In genomic region chr11:121870202-121871045, GRCh38 we compare ENCODE assay signal across 13 cellular contexts.
DNase-seq lines count a peak whose midpoint lies in the region; ATAC-seq, FAIRE-seq and TF ChIP-seq lines count a peak whose summit lies in the region.
"Had no signal": no experiment of that assay in that cellular context is flagged by ENCODE, and none has a peak within 500 bp of the region (broad histone marks: within the 10 kb centered on the region; RNA-seq: fewer than 3 reads in every experiment).

No MANE protein-coding gene starts in this region.

- H3K27me3 Mint-ChIP-seq in GM23338 (ENCODE audit: insufficient read depth, low read depth, poor library complexity) = peaks cover 8% of the 10 kb centered on the region

- H3K36me3 Mint-ChIP-seq in GM23338 (ENCODE audit: low read depth) = no peaks in the 10 kb centered on the region

- H2AFZ ChIP-seq in GM23338 (peak overlapping the region; percentile 58; the same call in 1 of the 2 replicates), hepatocyte (peak overlapping the region; percentile 15)

- H3K4me2 ChIP-seq in GM23338 (no peak overlapping the region), hepatocyte (no peak overlapping the region)

- no peaks in the 10 kb centered on the region for H3K9me3 ChIP-seq in hepatocyte (ENCODE audit: low read depth)
- no peaks in the 10 kb centered on the region for H3K9me3 ChIP-seq in subcutaneous abdominal adipose tissue (ENCODE audit: control insufficient read depth in 5 of 5, low read length in 5 of 5)

- no peaks in the 10 kb centered on the region for H3F3A ChIP-seq in GM23338 (replicated peaks; ENCODE audit: low read depth)

- no peaks in the 10 kb centered on the region for H3K9me3 Mint-ChIP-seq in GM23338
- H3K9me3 Mint-ChIP-seq: activated T-cell treated with anti-CD3 and anti-CD28 coated beads, Interleukin-2, amount 50 U/mL, for 72 hours had no signal

- H3K4me1 Mint-ChIP-seq in GM23338 = peaks cover 12% of the 10 kb centered on the region

- H3K4me3 ChIP-seq in GM23338 (no peak overlapping the region), bronchial epithelial cell (ENCODE audit: low read depth, low read length) (no peak overlapping the region), hepatocyte (no peak overlapping the region), subcutaneous abdominal adipose tissue (ENCODE audit: low read depth in 1 of 5, low read length in 5 of 5) (no peak overlapping the region)
- H3K4me3 ChIP-seq: lung had no signal

- H3K36me3 ChIP-seq in GM23338 (ENCODE audit: insufficient read depth) (no peaks in the 10 kb centered on the region), bronchial epithelial cell (ENCODE audit: control insufficient read depth, insufficient read depth, low read length) (no peaks in the 10 kb centered on the region), hepatocyte (replicated peaks; ENCODE audit: insufficient read depth, low read depth) (no peaks in the 10 kb centered on the region), subcutaneous abdominal adipose tissue (ENCODE audit: control insufficient read depth in 5 of 5, insufficient read depth in 5 of 5, low read length in 5 of 5) (no peaks in the 10 kb centered on the region)

- DNase-seq in GM23338 (ENCODE audit: low spot score) = peak; percentile 17
- DNase-seq in bronchial epithelial cell (ENCODE audit: low read depth) = peak; percentile 11
- DNase-seq in hepatocyte (ENCODE audit: low spot score) = no peak
- no peak for DNase-seq in GM19238 (ENCODE audit: insufficient read length, low spot score)
- no peak for DNase-seq in stimulated activated CD4-positive, alpha-beta T cell treated with anti-CD3 and anti-CD28 coated beads, Interleukin-15, amount 100 ng/mL, for 24 hours
- DNase-seq in T-helper 2 cell = no peak
- no peak for DNase-seq in OCI-M2 (lab: John Stamatoyannopoulos, UW; ENCODE audit: unreplicated experiment)
- DNase-seq: activated T-cell treated with anti-CD3 and anti-CD28 coated beads, Interleukin-2, amount 50 U/mL, for 72 hours; cerebellar nuclear complex; MV-4-11; NCI-H526 treated with DMSO at 0.1 percent for 48 hours had no signal

- WGBS in hepatocyte (ENCODE audit: low lambda C conversion rate, missing lambda C conversion rate) = 74% methylated on average over 7 of the region's 7 CpGs

- no peak overlapping the region for H3K27ac Mint-ChIP-seq in GM23338
- H3K27ac Mint-ChIP-seq: activated T-cell treated with anti-CD3 and anti-CD28 coated beads, Interleukin-2, amount 50 U/mL, for 72 hours had no signal

- H3K27me3 ChIP-seq in GM23338 (ENCODE audit: insufficient read depth) (no peaks in the 10 kb centered on the region), bronchial epithelial cell (ENCODE audit: control insufficient read depth, insufficient read depth, low read length) (no peaks in the 10 kb centered on the region), hepatocyte (no peaks in the 10 kb centered on the region), subcutaneous abdominal adipose tissue (ENCODE audit: control insufficient read depth in 5 of 5, insufficient read depth in 4 of 5, low read length in 5 of 5) (no peaks in the 10 kb centered on the region)

- FAIRE-seq in bronchial epithelial cell (lab: Jason Lieb, UNC) = no peak

- no peaks in the 10 kb centered on the region for H3K79me2 ChIP-seq in GM23338 (replicated peaks; ENCODE audit: insufficient read depth)
- no peaks in the 10 kb centered on the region for H3K79me2 ChIP-seq in hepatocyte

- ATAC-seq in GM23338 = no peak
- ATAC-seq: activated T-cell treated with anti-CD3 and anti-CD28 coated beads, Interleukin-2, amount 50 U/mL, for 72 hours had no signal

- H4K20me1 ChIP-seq in GM23338 (replicated peaks; ENCODE audit: insufficient read depth) (no peaks in the 10 kb centered on the region), hepatocyte (ENCODE audit: insufficient read depth, poor library complexity, severe bottlenecking) (no peaks in the 10 kb centered on the region)

- H3K4me3 Mint-ChIP-seq in GM23338 = no peak overlapping the region
- H3K4me3 Mint-ChIP-seq: activated T-cell treated with anti-CD3 and anti-CD28 coated beads, Interleukin-2, amount 50 U/mL, for 72 hours had no signal

- peak; percentile 22 to 31; a peak in 3 of 4 replicates for TF ChIP-seq CTCF in GM23338 (conservative IDR thresholded peaks at IDR 0.05; ENCODE audit: low read depth in 2 of 2)
- no peak for TF ChIP-seq CTCF in bronchial epithelial cell (IDR thresholded peaks at IDR 0.05; ENCODE audit: insufficient read depth, low read length, severe bottlenecking)
- no peak for TF ChIP-seq CTCF in hepatocyte (IDR thresholded peaks at IDR 0.05; ENCODE audit: poor library complexity)

- H3K4me1 ChIP-seq in GM23338 (ENCODE audit: insufficient read depth) (peaks cover 5% of the 10 kb centered on the region; the same call in 1 of the 2 replicates), hepatocyte (ENCODE audit: insufficient read depth) (no peaks in the 10 kb centered on the region), subcutaneous abdominal adipose tissue (ENCODE audit: control insufficient read depth in 5 of 5, insufficient read depth in 5 of 5, low read length in 5 of 5) (peaks cover 0 to 15% (median 12%) of the 10 kb centered on the region in 5 donors)

- H3K9me2 ChIP-seq in GM23338 (ENCODE audit: insufficient read depth) (0 out of 2 replicates have a peak, but pooled peaks cover 4% of the 10 kb centered on the region), hepatocyte (replicated peaks; ENCODE audit: insufficient read depth) (no peaks in the 10 kb centered on the region)

- no peak overlapping the region for H3K9ac ChIP-seq in subcutaneous abdominal adipose tissue (ENCODE audit: low read length in 5 of 5)

- H3K27ac ChIP-seq in GM23338 (ENCODE audit: low read depth) (no peak overlapping the region), hepatocyte (no peak overlapping the region), subcutaneous abdominal adipose tissue (ENCODE audit: low read depth, low read length) (peak overlapping the region; percentile 24)

TF ChIP-seq in GM23338, 12 proteins besides CTCF, POLR2A, EP300 and RAD21 (continues in another document):
- TF ChIP-seq POLR2AphosphoS5 (IDR thresholded peaks at IDR 0.05; ENCODE audit: low read depth) (no peak), ZNF462 (CRISPR knock-in tag; IDR thresholded peaks at IDR 0.05) (no peak), CREB1 (CRISPR knock-in tag; IDR thresholded peaks at IDR 0.05; ENCODE audit: low read depth) (no peak), EZH2 (IDR thresholded peaks at IDR 0.05; ENCODE audit: low read depth, unreplicated experiment) (no peak), NANOG (IDR thresholded peaks at IDR 0.05; ENCODE audit: borderline replicate concordance) (no peak), ZNF114 (CRISPR knock-in tag; IDR thresholded peaks at IDR 0.05) (no peak)

Comparison
In these comparisons a context has a peak if more than half of its experiments do, and no peak if none do; other contexts are left out.
1. DNase-seq: peak in GM23338 (single experiment) and bronchial epithelial cell (single experiment); none in hepatocyte (single experiment), GM19238 (single experiment), stimulated activated CD4-positive, alpha-beta T cell treated with anti-CD3 and anti-CD28 coated beads, Interleukin-15, amount 100 ng/mL, for 24 hours (single experiment), T-helper 2 cell (0 of 5) and OCI-M2 (single experiment).
2. CTCF ChIP-seq: peak in GM23338 (2 of 2); none in bronchial epithelial cell (single experiment) and hepatocyte (single experiment).